In genomic region chr18:76323891-76324290, GRCh38 we compare ENCODE assay signal across 29 cellular contexts.
"Had no signal": no experiment of that assay in that cellular context is flagged by ENCODE, and none has a peak within 500 bp of the region (broad histone marks: within the 10 kb centered on the region; RNA-seq: fewer than 3 reads in every experiment).

No MANE protein-coding gene starts in this region.

- H2AFZ ChIP-seq: parathyroid adenoma had no signal

- H3K36me3 Mint-ChIP-seq: naive thymus-derived CD4-positive, alpha-beta T cell; natural killer cell treated with Interleukin-12 subunit alpha and Interleukin-12 subunit beta and Interleukin-15 and Interleukin-18, amount 100 ng/mL, for 72 hours had no signal

- H3K36me3 ChIP-seq: left ventricle myocardium inferior, right atrium auricular region, stomach, thyroid gland, transverse colon, upper lobe of left lung, vagina had no signal

- FAIRE-seq: keratinocyte had no signal

- H3K9me3 ChIP-seq: psoas muscle, testis, thyroid gland, transverse colon, vagina had no signal

- H3K4me1 Mint-ChIP-seq: naive thymus-derived CD4-positive, alpha-beta T cell; neural crest cell; stimulated activated naive B cell treated with anti-CD40 and anti-IgM and Interleukin-4, amounts not matched to agents 10 μg/mL and 1 μg/mL and 100 μg/mL, for 72 hours had no signal

- H3K27me3 ChIP-seq: right atrium auricular region, stomach, testis, thyroid gland, transverse colon, upper lobe of left lung, vagina had no signal

- DNase-seq: hippocampal formation; kidney glomerular epithelial cell; left colon; left ventricle myocardium inferior; midbrain; mucosa of descending colon; naive thymus-derived CD4-positive, alpha-beta T cell; nucleus accumbens; psoas muscle; stimulated activated CD4-positive, alpha-beta T cell treated with anti-CD3 and anti-CD28 coated beads, Interleukin-12 subunit alpha, Interleukin-12 subunit beta, amount 100 ng/mL, for 4 hours; stimulated activated CD4-positive, alpha-beta T cell treated with anti-CD3 and anti-CD28 coated beads, Interleukin-15, amount 100 ng/mL, for 24 hours; stimulated activated CD4-positive, alpha-beta T cell treated with anti-CD3 and anti-CD28 coated beads, Interleukin-2, amount 100 ng/mL, for 24 hours; stimulated activated CD4-positive, alpha-beta T cell treated with anti-CD3 and anti-CD28 coated beads, Interleukin-4, amount 100 ng/mL, for 1 hour; stimulated activated naive B cell treated with anti-CD40 and anti-IgM and Interleukin-4, amounts not matched to agents 10 μg/mL and 1 μg/mL and 100 μg/mL, for 72 hours; stimulated activated naive CD8-positive, alpha-beta T cell treated with anti-CD3 and anti-CD28 coated beads, Interleukin-15, Interleukin-2, amounts not matched to agents 100 U/mL and 50 U/mL, for 24 hours; stomach; testis; thyroid gland; transverse colon; upper lobe of left lung had no signal

- ATAC-seq: left colon; mucosa of descending colon; naive thymus-derived CD4-positive, alpha-beta T cell; natural killer cell treated with Interleukin-12 subunit alpha and Interleukin-12 subunit beta and Interleukin-15 and Interleukin-18, amount 100 ng/mL, for 72 hours; psoas muscle; sciatic nerve; stimulated activated naive B cell treated with anti-CD40 and anti-IgM and Interleukin-4, amounts not matched to agents 10 μg/mL and 1 μg/mL and 100 μg/mL, for 72 hours; stimulated activated naive CD8-positive, alpha-beta T cell treated with anti-CD3 and anti-CD28 coated beads, Interleukin-15, Interleukin-2, amounts not matched to agents 100 U/mL and 50 U/mL, for 24 hours had no signal

- H3K4me1 ChIP-seq: left ventricle myocardium inferior, parathyroid adenoma, psoas muscle, right atrium auricular region, stomach, testis, thyroid gland, transverse colon, upper lobe of left lung, vagina had no signal

- H3K4me3 ChIP-seq: left ventricle myocardium inferior, lung, mucosa of descending colon, psoas muscle, right atrium auricular region, skin epidermis, stomach, testis, thyroid gland, transverse colon, upper lobe of left lung, vagina had no signal

- H3K79me2 ChIP-seq: parathyroid adenoma had no signal

- H3K27ac ChIP-seq: left ventricle myocardium inferior, parathyroid adenoma, psoas muscle, right atrium auricular region, skin epidermis, stomach, testis, thyroid gland, transverse colon, upper lobe of left lung, vagina had no signal

- H3K9me3 Mint-ChIP-seq: natural killer cell treated with Interleukin-12 subunit alpha and Interleukin-12 subunit beta and Interleukin-15 and Interleukin-18, amount 100 ng/mL, for 72 hours; neural crest cell; stimulated activated naive B cell treated with anti-CD40 and anti-IgM and Interleukin-4, amounts not matched to agents 10 μg/mL and 1 μg/mL and 100 μg/mL, for 72 hours had no signal

- H3K9ac ChIP-seq: parathyroid adenoma had no signal

- H3K4me3 Mint-ChIP-seq: naive thymus-derived CD4-positive, alpha-beta T cell; natural killer cell treated with Interleukin-12 subunit alpha and Interleukin-12 subunit beta and Interleukin-15 and Interleukin-18, amount 100 ng/mL, for 72 hours; neural crest cell; stimulated activated naive B cell treated with anti-CD40 and anti-IgM and Interleukin-4, amounts not matched to agents 10 μg/mL and 1 μg/mL and 100 μg/mL, for 72 hours had no signal

- H3K27ac Mint-ChIP-seq: naive thymus-derived CD4-positive, alpha-beta T cell; natural killer cell treated with Interleukin-12 subunit alpha and Interleukin-12 subunit beta and Interleukin-15 and Interleukin-18, amount 100 ng/mL, for 72 hours; stimulated activated naive B cell treated with anti-CD40 and anti-IgM and Interleukin-4, amounts not matched to agents 10 μg/mL and 1 μg/mL and 100 μg/mL, for 72 hours had no signal
